ENCODE assay signal across 8 cellular contexts in the genomic region with DNA sequence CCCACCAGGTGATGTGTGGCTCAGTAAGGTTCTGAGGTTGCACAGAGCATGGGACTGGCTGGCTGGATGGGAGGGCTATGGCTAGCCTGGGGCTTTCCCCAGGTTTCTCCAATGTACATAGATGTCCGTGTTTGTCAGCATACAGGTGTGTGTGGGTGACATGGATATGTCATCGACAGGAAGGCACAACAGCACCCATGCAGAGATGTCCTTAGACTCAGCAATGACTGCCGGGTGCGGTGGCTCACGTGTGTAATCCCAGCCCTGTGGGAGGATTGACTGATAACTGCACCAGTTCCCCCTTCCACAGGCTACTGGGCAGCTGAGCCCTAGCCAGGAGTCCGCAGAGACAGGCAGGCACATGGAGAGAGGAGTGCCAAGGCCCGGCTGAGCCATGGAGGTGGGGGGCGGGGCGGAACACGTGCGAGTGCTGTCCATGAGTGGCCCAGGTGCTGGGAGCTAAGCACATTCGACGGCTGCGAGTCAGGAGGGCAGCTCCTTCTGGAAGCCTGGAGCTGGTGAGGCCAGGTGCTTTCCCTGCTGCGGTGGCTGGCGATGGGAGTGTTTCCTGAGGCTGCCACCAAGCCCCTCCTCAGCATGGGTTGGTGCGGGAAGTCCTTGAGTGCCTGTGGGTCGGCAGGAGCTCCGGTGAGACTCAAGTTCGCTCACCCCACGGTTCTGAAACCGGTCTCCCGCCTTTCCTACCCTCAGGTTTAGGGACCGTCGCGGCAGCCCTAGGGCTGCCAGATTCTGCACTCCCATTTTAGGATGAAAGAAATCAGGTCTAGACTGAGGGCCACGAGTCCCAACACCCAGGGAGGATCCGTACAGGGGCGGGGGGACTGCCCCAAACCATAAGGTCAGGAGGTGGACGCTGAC. TPM values are rescaled to one million over a fixed set of nuclear protein-coding genes. Genes with fewer than 3 reads are reported as not detected.
DNase-seq lines count a peak whose midpoint lies in the region; ATAC-seq, FAIRE-seq and TF ChIP-seq lines count a peak whose summit lies in the region.

No MANE protein-coding gene starts in this region.

- peak overlapping the region; percentile 95 for H3K27ac Mint-ChIP-seq in Calu3 (ENCODE audit: unreplicated experiment)

- ATAC-seq in HG02678 (IDR thresholded peaks at IDR 0.05; ENCODE audit: unreplicated experiment): peak; percentile 2
- ATAC-seq in GM18858 (IDR thresholded peaks at IDR 0.05; ENCODE audit: unreplicated experiment): no peak

- no peak for FAIRE-seq in GM19239 (lab: Jason Lieb, UNC)

- H3K4me3 ChIP-seq in adipocyte (ENCODE audit: low read length) (peak overlapping the region; percentile 90), iPS-11a (ENCODE audit: low read depth, low read length) (peak overlapping the region; percentile 61), skin epidermis (peak overlapping the region; percentile 51 to 96 (median 80))

- peak overlapping the region; percentile 90 for H3K9ac ChIP-seq in adipocyte (ENCODE audit: low read length)

- peaks cover 8% of the 10 kb centered on the region for H3K36me3 ChIP-seq in adipocyte (ENCODE audit: control insufficient read depth, insufficient read depth, low read length, severe bottlenecking)

- CTCF ChIA-PET in Calu3 (lab: Charles Lee): interaction anchor here (0.7 kb wide), 1 partner anchor 107 kb away, joined by 3 read pairs; no protein-coding TSS in a partner anchor

- no peaks in the 10 kb centered on the region for H3K27me3 Mint-ChIP-seq in Calu3 (ENCODE audit: unreplicated experiment)

- H3K4me1 ChIP-seq in adipocyte (ENCODE audit: control insufficient read depth, insufficient read depth, low read length): peaks cover 12% of the 10 kb centered on the region

- no peak for TF ChIP-seq CTCF in Calu3 (IDR thresholded peaks at IDR 0.05; ENCODE audit: unreplicated experiment)

- H3K27me3 ChIP-seq in adipocyte (replicated peaks; ENCODE audit: control insufficient read depth, insufficient read depth, low read length): no peaks in the 10 kb centered on the region

- intact Hi-C loops in Calu3 (cut with micrococcal nuclease; ENCODE audit: unreplicated experiment): no loop called here

- BruUV-seq in Calu3 (replicated peaks; lab: Mats Ljungman, UMichigan): TSS peak; percentile 59

- H3K27ac ChIP-seq in skin epidermis: peak overlapping the region; percentile 69 to 98 (median 95)

- H3K9me3 Mint-ChIP-seq in Calu3 (ENCODE audit: low read depth, unreplicated experiment): peaks cover 6% of the 10 kb centered on the region

- peak overlapping the region; percentile 91 for H3K4me3 Mint-ChIP-seq in Calu3 (ENCODE audit: low read depth, unreplicated experiment)

- DNase-seq in Calu3 (peak; percentile 28), NCI-H748 treated with DMSO at 0.1 percent for 48 hours (lab: John Stamatoyannopoulos, UW) (peak; percentile 42), adipocyte (ENCODE audit: low read depth) (no peak), GM19239 (ENCODE audit: insufficient read length, low spot score) (no peak)

- peaks cover 35% of the 10 kb centered on the region for H3K36me3 Mint-ChIP-seq in Calu3 (ENCODE audit: insufficient read depth, unreplicated experiment)

- peaks cover 11% of the 10 kb centered on the region for H3K9me3 ChIP-seq in adipocyte (ENCODE audit: control insufficient read depth, low read length)

- H3K4me1 Mint-ChIP-seq in Calu3 (ENCODE audit: low read depth, unreplicated experiment): peaks cover 12% of the 10 kb centered on the region

RNA-seq across cellular contexts. Expression of gene ASPSCR1, which starts 0.9 kb away (rescaled TPM):
- 37.7 and 43.5 TPM in 2 replicates for total RNA-seq in Calu3 (2022)

RNA-seq across cellular contexts. Expression of gene NOTUM, which starts 15.6 kb away (rescaled TPM):
- total RNA-seq in Calu3 (2022): not detected in 2 replicates

RNA-seq across cellular contexts. Expression of gene MYADML2, which starts 29.5 kb away (rescaled TPM):
- total RNA-seq in Calu3 (2022): not detected in 2 replicates

RNA-seq across cellular contexts. Expression of gene PYCR1, which starts 39.5 kb away (rescaled TPM):
- total RNA-seq in Calu3 (2022): 102 and 105 TPM in 2 replicates

RNA-seq across cellular contexts. Expression of gene CENPX, which starts 46.1 kb away (rescaled TPM):
- total RNA-seq in Calu3 (2022): 84.4 and 86.9 TPM in 2 replicates

Comparison
In these comparisons a context has a peak if more than half of its experiments do, and no peak if none do; other contexts are left out.
1. DNase-seq: peak in Calu3 (single experiment) and NCI-H748 treated with DMSO at 0.1 percent for 48 hours (single experiment); none in adipocyte (single experiment) and GM19239 (single experiment).
2. Peak in every context shown above with its lines, with median percentiles within 50 percentile points of each other: H3K4me3 ChIP-seq.